In the genomic region with DNA sequence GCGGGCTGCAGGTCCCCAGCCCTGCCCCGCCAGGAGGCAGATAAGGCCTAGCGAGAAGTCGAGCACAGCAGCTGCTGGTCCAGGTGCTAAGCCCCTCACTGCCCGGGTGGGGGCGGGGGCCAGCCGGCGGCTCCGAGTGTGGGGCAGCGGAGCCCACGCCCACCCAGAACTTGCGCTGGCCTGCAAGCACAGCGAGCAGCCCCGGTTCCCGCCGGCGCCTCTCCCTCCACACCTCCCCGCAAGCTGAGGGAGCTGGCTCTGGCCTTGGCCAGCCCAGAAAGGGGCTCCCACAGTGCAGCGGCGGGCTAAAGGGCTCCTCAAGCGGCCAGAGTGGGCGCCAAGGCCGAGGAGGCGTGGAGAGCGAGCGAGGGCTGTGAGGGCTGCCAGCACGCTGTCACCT, we compare ENCODE assay signal across 2 cellular contexts. TPM values are rescaled to one million over a fixed set of nuclear protein-coding genes. Genes with fewer than 3 reads are reported as not detected.
"Had no signal": no experiment of that assay in that cellular context is flagged by ENCODE, and none has a peak within 500 bp of the region (broad histone marks: within the 10 kb centered on the region; RNA-seq: fewer than 3 reads in every experiment).

No MANE protein-coding gene starts in this region.

RNA-seq across cellular contexts. Expression of a gene that starts 3.4 kb away (rescaled TPM):
- polyA plus RNA-seq: stomach, urinary bladder had no signal

RNA-seq across cellular contexts. Expression of a gene that starts 19.8 kb away (rescaled TPM):
- polyA plus RNA-seq: stomach, urinary bladder had no signal

RNA-seq across cellular contexts. Expression of a gene that starts 56.5 kb away (rescaled TPM):
- polyA plus RNA-seq: stomach, urinary bladder had no signal
